ENCODE assay signal across 22 cellular contexts in genomic region chr14:88225721-88226120, GRCh38.
DNase-seq lines count a peak whose midpoint lies in the region; TF ChIP-seq lines count a peak whose summit lies in the region.
"Had no signal": no experiment of that assay in that cellular context is flagged by ENCODE, and none has a peak within 500 bp of the region (broad histone marks: within the 10 kb centered on the region; RNA-seq: fewer than 3 reads in every experiment).

No MANE protein-coding gene starts in this region.

- no peaks in the 10 kb centered on the region for H4K20me1 ChIP-seq in neural progenitor cell (ENCODE audit: low read depth)

- no peak overlapping the region for H3K27ac Mint-ChIP-seq in neural progenitor cell
- no peak overlapping the region for H3K27ac Mint-ChIP-seq in T-helper 2 cell treated with Interferon-gamma antibody and Interleukin-4, amounts not matched to agents 5 μg/mL and 100 μg/mL, for 36 hours
- H3K27ac Mint-ChIP-seq: CD8-positive, alpha-beta memory T cell had no signal

- H3K9ac ChIP-seq in neural progenitor cell: no peak overlapping the region
- H3K9ac ChIP-seq: GM23248 had no signal

- peaks cover 49% of the 10 kb centered on the region for H3K36me3 Mint-ChIP-seq in neural progenitor cell
- no peaks in the 10 kb centered on the region for H3K36me3 Mint-ChIP-seq in T-helper 2 cell treated with Interferon-gamma antibody and Interleukin-4, amounts not matched to agents 5 μg/mL and 100 μg/mL, for 36 hours (ENCODE audit: low read depth)

- no peak overlapping the region for H3K27ac ChIP-seq in neural progenitor cell
- H3K27ac ChIP-seq: C4-2B, GM23248, Peyer's patch, SJCRH30 had no signal

- DNase-seq in NCI-H1417 (lab: John Stamatoyannopoulos, UW) (peak in 2 of 3 experiments; percentile 3 to 70), NCI-H1417 treated with DMSO at 0.1 percent for 48 hours (lab: John Stamatoyannopoulos, UW) (no peak), NCI-H1105 (lab: John Stamatoyannopoulos, UW) (peak; percentile 12), NCI-H748 treated with DMSO at 0.1 percent for 48 hours (lab: John Stamatoyannopoulos, UW) (peak; percentile 41), neural progenitor cell (ENCODE audit: low spot score) (peak; percentile 51), AML-193 (lab: John Stamatoyannopoulos, UW) (no peak), GOT3 (lab: John Stamatoyannopoulos, UW) (no peak)
- DNase-seq in T-helper 2 cell treated with Interferon-gamma antibody and Interleukin-4, amounts not matched to agents 5 μg/mL and 100 μg/mL, for 36 hours (ENCODE audit: low spot score): no peak
- DNase-seq: CD8-positive, alpha-beta memory T cell; GM23248; KBM-7; MM.1S; NCI-H1092 treated with DMSO at 0.1 percent for 48 hours; NCI-H187 treated with DMSO at 0.1 percent for 48 hours; NCI-H345; NCI-H526; NK-92 treated with Interleukin-12 subunit alpha and Interleukin-12 subunit beta, amount 100 ng/mL, for 24 hours; Peyer's patch; SJCRH30; T-helper 1 cell had no signal

- H3K4me3 Mint-ChIP-seq in neural progenitor cell: no peak overlapping the region
- H3K4me3 Mint-ChIP-seq in T-helper 2 cell treated with Interferon-gamma antibody and Interleukin-4, amounts not matched to agents 5 μg/mL and 100 μg/mL, for 36 hours: no peak overlapping the region
- H3K4me3 Mint-ChIP-seq: CD8-positive, alpha-beta memory T cell had no signal

- no peak overlapping the region for H3K4me3 ChIP-seq in neural progenitor cell
- H3K4me3 ChIP-seq: GM12878, GM23248, Peyer's patch, SJCRH30 had no signal

- peak overlapping the region; percentile 21 for H3K4me2 ChIP-seq in neural progenitor cell

- TF ChIP-seq CTCF in neural progenitor cell (IDR thresholded peaks at IDR 0.05): no peak

- peaks cover 13% of the 10 kb centered on the region for H3K4me1 Mint-ChIP-seq in neural progenitor cell
- H3K4me1 Mint-ChIP-seq in T-helper 2 cell treated with Interferon-gamma antibody and Interleukin-4, amounts not matched to agents 5 μg/mL and 100 μg/mL, for 36 hours (ENCODE audit: low read depth): no peaks in the 10 kb centered on the region
- H3K4me1 Mint-ChIP-seq: CD8-positive, alpha-beta memory T cell had no signal

- peaks cover 4% of the 10 kb centered on the region for H3K36me3 ChIP-seq in neural progenitor cell
- H3K36me3 ChIP-seq: Peyer's patch, SJCRH30 had no signal

- no peaks in the 10 kb centered on the region for H3K79me2 ChIP-seq in neural progenitor cell (ENCODE audit: low read depth)

- H3K9me3 Mint-ChIP-seq in neural progenitor cell: peaks cover 30% of the 10 kb centered on the region
- peaks cover 27% of the 10 kb centered on the region for H3K9me3 Mint-ChIP-seq in T-helper 2 cell treated with Interferon-gamma antibody and Interleukin-4, amounts not matched to agents 5 μg/mL and 100 μg/mL, for 36 hours

- H3K4me1 ChIP-seq in neural progenitor cell: peaks cover 10% of the 10 kb centered on the region
- H3K4me1 ChIP-seq: Peyer's patch, SJCRH30 had no signal

- H2AFZ ChIP-seq in neural progenitor cell (replicated peaks): no peak overlapping the region
- H2AFZ ChIP-seq: GM23248 had no signal

- no peaks in the 10 kb centered on the region for H3K27me3 Mint-ChIP-seq in neural progenitor cell (ENCODE audit: insufficient read depth, low read depth)
- H3K27me3 Mint-ChIP-seq in T-helper 2 cell treated with Interferon-gamma antibody and Interleukin-4, amounts not matched to agents 5 μg/mL and 100 μg/mL, for 36 hours (ENCODE audit: low read depth): peaks cover 2% of the 10 kb centered on the region

- H3F3A ChIP-seq in neural progenitor cell (ENCODE audit: low read depth): no peaks in the 10 kb centered on the region

- peaks cover 7% of the 10 kb centered on the region for H3K9me3 ChIP-seq in neural progenitor cell (ENCODE audit: low read depth)
- H3K9me3 ChIP-seq: Peyer's patch, SJCRH30 had no signal

- no peaks in the 10 kb centered on the region for H3K27me3 ChIP-seq in neural progenitor cell
- H3K27me3 ChIP-seq: Peyer's patch, SJCRH30 had no signal

Comparison
In these comparisons a context has a peak if more than half of its experiments do, and no peak if none do; other contexts are left out.
1. DNase-seq: peak in NCI-H1417 (2 of 3), NCI-H1105 (single experiment), NCI-H748 treated with DMSO at 0.1 percent for 48 hours (single experiment) and neural progenitor cell (single experiment); none in NCI-H1417 treated with DMSO at 0.1 percent for 48 hours (single experiment), T-helper 2 cell treated with Interferon-gamma antibody and Interleukin-4, amounts not matched to agents 5 μg/mL and 100 μg/mL, for 36 hours (single experiment), AML-193 (0 of 2) and GOT3 (single experiment).